In the genomic region with DNA sequence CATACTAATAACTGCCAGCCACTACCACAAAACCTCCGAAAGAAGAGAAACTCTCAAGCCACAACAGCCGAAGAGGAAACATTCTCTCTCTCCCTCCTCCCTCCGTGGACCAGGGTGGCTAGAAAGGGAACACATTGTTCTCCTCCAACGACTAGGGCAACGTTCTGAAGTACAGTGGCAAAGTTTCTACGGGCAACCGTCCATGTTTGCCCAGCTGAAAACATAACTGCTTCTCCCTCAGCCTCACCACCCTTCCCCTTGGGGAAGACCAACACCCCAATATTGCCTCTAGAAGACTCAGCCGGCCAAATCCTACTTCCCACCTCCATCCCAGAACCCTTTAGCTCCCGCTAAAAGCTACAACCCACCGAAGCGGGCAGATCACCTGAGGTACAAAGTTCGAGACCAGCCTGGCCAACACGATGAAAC, we compare ENCODE assay signal across 8 cellular contexts. TPM values are rescaled to one million over a fixed set of nuclear protein-coding genes. Genes with fewer than 3 reads are reported as not detected.
DNase-seq lines count a peak whose midpoint lies in the region; ATAC-seq and TF ChIP-seq lines count a peak whose summit lies in the region.

No MANE protein-coding gene starts in this region.

- TF ChIP-seq CTCF in OCI-LY3 (IDR thresholded peaks at IDR 0.05; ENCODE audit: low read depth, low read length): no peak
- TF ChIP-seq CTCF in dorsolateral prefrontal cortex (IDR thresholded peaks at IDR 0.05 in 54 of 56, conservative IDR thresholded peaks at IDR 0.05 in 2 of 56; ENCODE audit: low read depth in 1 of 56, partially characterized antibody in 56 of 56): no peak

- no peaks in the 10 kb centered on the region for H3K9me3 ChIP-seq in OCI-LY3 (ENCODE audit: insufficient read depth, low read length)
- no peaks in the 10 kb centered on the region for H3K9me3 ChIP-seq in muscle layer of duodenum (ENCODE audit: control insufficient read depth in 1 of 2, low read length in 2 of 2)

- H2AFZ ChIP-seq in OCI-LY3 (ENCODE audit: low read depth, low read length): no peak overlapping the region

- DNase-seq in NCI-H1417 (lab: John Stamatoyannopoulos, UW) (peak in 2 of 3 experiments; percentile 13 to 41), NCI-H1417 treated with DMSO at 0.1 percent for 48 hours (lab: John Stamatoyannopoulos, UW) (no peak), dorsolateral prefrontal cortex (peak in 1 of 10 donors; percentile 46), NCI-H1436 treated with DMSO at 0.1 percent for 48 hours (lab: John Stamatoyannopoulos, UW) (no peak)

- H3K27ac ChIP-seq in OCI-LY3 (ENCODE audit: low read length) (no peak overlapping the region), dorsolateral prefrontal cortex (peak overlapping the region; percentile 92 to 100 (median 98)), muscle layer of duodenum (ENCODE audit: low read length) (peak overlapping the region; percentile 88)

- H3K27me3 ChIP-seq in OCI-LY3 (ENCODE audit: low read depth, low read length) (no peaks in the 10 kb centered on the region), dorsolateral prefrontal cortex (peaks cover 0 to 4% (median 0%) of the 10 kb centered on the region in 45 donors), muscle layer of duodenum (ENCODE audit: low read depth, low read length) (no peaks in the 10 kb centered on the region)

- H4K20me1 ChIP-seq in OCI-LY3 (ENCODE audit: insufficient read depth, low read length): peaks cover 37% of the 10 kb centered on the region

- H3K36me3 ChIP-seq in OCI-LY3 (replicated peaks; ENCODE audit: low read depth, low read length) (peaks cover 51% of the 10 kb centered on the region), muscle layer of duodenum (ENCODE audit: control insufficient read depth in 1 of 2, insufficient read depth in 2 of 2, low read length in 2 of 2) (peaks cover 37 to 39% of the 10 kb centered on the region in 2 donors)

- H3K4me3 ChIP-seq in OCI-LY3 (ENCODE audit: low read length): peak overlapping the region; percentile 86
- peak overlapping the region; percentile 67 to 99 (median 92) for H3K4me3 ChIP-seq in dorsolateral prefrontal cortex
- H3K4me3 ChIP-seq in muscle layer of duodenum (ENCODE audit: low read depth in 1 of 2, low read length in 2 of 2): peak overlapping the region; percentile 94 to 98

- H3K79me2 ChIP-seq in OCI-LY3 (ENCODE audit: low read length): peaks cover 36% of the 10 kb centered on the region

- peaks cover 32% of the 10 kb centered on the region for H3K4me1 ChIP-seq in OCI-LY3 (ENCODE audit: low read length)
- peaks cover 0 to 14% of the 10 kb centered on the region in 2 donors for H3K4me1 ChIP-seq in muscle layer of duodenum (ENCODE audit: control insufficient read depth in 1 of 2, insufficient read depth in 2 of 2, low read length in 2 of 2)

- peak overlapping the region; percentile 85 for H3K9ac ChIP-seq in OCI-LY3 (ENCODE audit: low read length)

- peak overlapping the region; percentile 95 for H3K4me2 ChIP-seq in OCI-LY3 (ENCODE audit: low read length)

- no peak for TF ChIP-seq POLR2A in GM18505 (IDR thresholded peaks at IDR 0.05; ENCODE audit: borderline replicate concordance, extremely low read depth, insufficient read depth, insufficient read length)

- intact Hi-C loops in dorsolateral prefrontal cortex (cut with DNase I): loop anchor here (2.0 to 10.0 kb wide), 6 partner anchors 87 to 905 kb away; partner anchors contain the start of genes CACNA1E (in 1 of the 2) and RGS16 (in 1 of the 2)

- no peak for ATAC-seq in esophagus mucosa
- ATAC-seq in GM18505 (IDR thresholded peaks at IDR 0.05; ENCODE audit: unreplicated experiment): no peak

RNA-seq across cellular contexts. Expression of gene GLUL, which starts 2.0 kb away (rescaled TPM):
- total RNA-seq in dorsolateral prefrontal cortex: 1,000 to 10,000 TPM; 1,265 to 6,769 (median 2,230) TPM
- total RNA-seq in esophagus mucosa: 435 TPM

RNA-seq across cellular contexts. Expression of gene TEDDM1, which starts 10.8 kb away (rescaled TPM):
- total RNA-seq in dorsolateral prefrontal cortex (not detected), esophagus mucosa (not detected)

Comparison
In these comparisons a context has a peak if more than half of its experiments do, and no peak if none do; other contexts are left out.
1. DNase-seq: peak in NCI-H1417 (2 of 3); none in NCI-H1417 treated with DMSO at 0.1 percent for 48 hours (single experiment) and NCI-H1436 treated with DMSO at 0.1 percent for 48 hours (single experiment).
2. Peak in every context shown above with its lines, with median percentiles within 50 percentile points of each other: H3K4me3 ChIP-seq.